ENCODE assay signal across 8 cellular contexts in the genomic region with DNA sequence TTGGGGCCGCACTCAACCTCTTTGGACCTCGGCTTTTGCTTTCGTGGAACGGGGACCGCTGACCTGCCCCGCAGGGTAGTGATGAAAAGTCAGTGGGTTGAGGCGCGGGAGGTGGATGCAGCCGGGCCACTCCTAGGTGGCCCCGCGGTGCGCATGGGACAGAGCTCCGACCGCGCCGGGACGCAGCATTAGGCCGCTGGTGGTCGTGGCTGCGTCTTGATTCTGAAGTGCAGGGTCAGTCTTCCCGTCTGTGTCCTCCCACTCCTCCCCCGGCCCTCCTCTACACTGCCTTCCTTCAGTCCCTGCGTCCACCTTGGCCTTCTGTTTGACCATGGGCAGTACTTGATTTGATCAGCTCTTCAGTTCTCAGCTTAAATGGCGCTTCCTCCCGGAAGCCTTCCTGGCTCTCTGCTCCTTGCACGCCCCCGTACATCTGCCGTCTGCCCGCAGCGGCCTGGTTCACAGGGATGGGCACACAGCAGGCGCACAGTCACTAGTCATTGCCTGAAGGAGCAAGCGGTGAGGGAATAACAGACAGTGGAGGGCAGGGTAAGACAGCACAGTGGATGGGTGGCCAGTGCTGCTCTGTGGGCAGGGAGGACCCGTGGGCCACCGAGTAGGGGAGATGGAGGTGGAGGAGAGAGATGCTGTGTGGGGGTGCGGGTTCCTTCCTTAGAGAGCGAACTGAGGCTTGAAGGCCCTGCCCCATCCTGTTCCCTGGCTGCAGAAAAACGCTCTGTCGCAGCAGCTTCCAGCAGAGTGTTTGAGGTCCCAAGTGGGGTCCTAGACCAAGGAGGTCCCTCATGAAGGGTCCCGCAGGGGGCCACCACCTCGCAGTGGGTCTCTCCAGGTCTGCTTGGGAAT. TPM values are rescaled to one million over a fixed set of nuclear protein-coding genes. Genes with fewer than 3 reads are reported as not detected.
A peak's percentile ranks its signal among the peaks of the same experiment; 100 is the strongest.
DNase-seq lines count a peak whose midpoint lies in the region; ATAC-seq and TF ChIP-seq lines count a peak whose summit lies in the region.

No MANE protein-coding gene starts in this region.

- intact Hi-C loops in naive thymus-derived CD4-positive, alpha-beta T cell (cut with micrococcal nuclease): loop anchor here (1.0 to 5.0 kb wide), 6 partner anchors 14 to 680 kb away; partner anchors contain the start of genes PPP1R8 (in 2 of the 2), XKR8 (in 2 of the 2) and TRNAU1AP (in 1 of the 2)

- H3K4me1 Mint-ChIP-seq in naive thymus-derived CD4-positive, alpha-beta T cell: peaks cover 27 to 73% (median 51%) of the 10 kb centered on the region in 7 donors

- DNase-seq in AG10803 (ENCODE audit: low read depth) (peak; percentile 16), epithelial cell of proximal tubule (ENCODE audit: low read depth) (no peak), epidermal melanocyte (ENCODE audit: insufficient read length, low spot score) (no peak)
- DNase-seq in activated CD4-positive, CD25-positive, alpha-beta regulatory T cell treated with anti-CD3 and anti-CD28 coated beads, Interleukin-2, amount 50 U/mL, for 72 hours: peak; percentile 55
- DNase-seq in naive thymus-derived CD4-positive, alpha-beta T cell: peak in 6 of 9 donors; percentile 21 to 55 (median 42)
- no peak for DNase-seq in NK-92 treated with Interleukin-12 subunit alpha and Interleukin-12 subunit beta, amount 100 ng/mL, for 24 hours (lab: John Stamatoyannopoulos, UW)

- TF ChIP-seq CTCF in AG10803 (conservative IDR thresholded peaks at IDR 0.05; ENCODE audit: low read length): no peak
- TF ChIP-seq CTCF in epithelial cell of proximal tubule (conservative IDR thresholded peaks at IDR 0.05; ENCODE audit: low read depth, low read length): no peak

- H3K27me3 Mint-ChIP-seq in naive thymus-derived CD4-positive, alpha-beta T cell: no peaks in the 10 kb centered on the region

- H3K4me1 ChIP-seq in naive thymus-derived CD4-positive, alpha-beta T cell (ENCODE audit: control insufficient read depth in 2 of 2, insufficient read depth in 2 of 2, low read length in 2 of 2): peaks cover 33 to 44% of the 10 kb centered on the region in 2 donors

- H3K4me3 ChIP-seq in AG10803 (ENCODE audit: low read length) (peak overlapping the region; percentile 73), epithelial cell of proximal tubule (ENCODE audit: low read depth, low read length) (peak overlapping the region; percentile 88)
- peak overlapping the region; percentile 87 for H3K4me3 ChIP-seq in naive thymus-derived CD4-positive, alpha-beta T cell (ENCODE audit: low read length)

- H3K36me3 ChIP-seq in naive thymus-derived CD4-positive, alpha-beta T cell (ENCODE audit: control insufficient read depth in 2 of 3, insufficient read depth in 3 of 3, low read length in 3 of 3): peaks cover 0 to 27% (median 0%) of the 10 kb centered on the region in 3 experiments

- CTCF ChIA-PET in naive thymus-derived CD4-positive, alpha-beta T cell (lab: Charles Lee): interaction anchor here (0.6 kb wide), 1 partner anchor 38 kb away, joined by 3 read pairs; no protein-coding TSS in a partner anchor

- ATAC-seq in HG02759 (IDR thresholded peaks at IDR 0.05; ENCODE audit: unreplicated experiment): peak; percentile 7
- peak; percentile 6 for ATAC-seq in naive thymus-derived CD4-positive, alpha-beta T cell
- ATAC-seq in GM21515 (IDR thresholded peaks at IDR 0.05; ENCODE audit: unreplicated experiment): no peak

- H3K27ac Mint-ChIP-seq in naive thymus-derived CD4-positive, alpha-beta T cell: peak overlapping the region; percentile 81 to 94 (median 91)

- H3K27me3 ChIP-seq in naive thymus-derived CD4-positive, alpha-beta T cell (ENCODE audit: control insufficient read depth in 2 of 2, insufficient read depth in 2 of 2, low read length in 2 of 2): no peaks in the 10 kb centered on the region

- peak overlapping the region; percentile 79 for H3K27ac ChIP-seq in naive thymus-derived CD4-positive, alpha-beta T cell (ENCODE audit: low read depth, low read length)

- H3K4me3 Mint-ChIP-seq in naive thymus-derived CD4-positive, alpha-beta T cell: peak overlapping the region; percentile 89 to 99 (median 98)

- no peaks in the 10 kb centered on the region for H3K9me3 ChIP-seq in naive thymus-derived CD4-positive, alpha-beta T cell (ENCODE audit: control insufficient read depth in 2 of 3, low read length in 3 of 3)

- no peaks in the 10 kb centered on the region for H3K9me3 Mint-ChIP-seq in naive thymus-derived CD4-positive, alpha-beta T cell

- H3K36me3 Mint-ChIP-seq in naive thymus-derived CD4-positive, alpha-beta T cell: peaks cover 1 to 11% (median 6%) of the 10 kb centered on the region in 5 donors

- POLR2A ChIA-PET in naive thymus-derived CD4-positive, alpha-beta T cell (lab: Charles Lee): interaction anchor here (0.7 to 4.2 kb wide), 7 partner anchors 14 to 123 kb away, joined by 3 to 36 read pairs (median 3); no protein-coding TSS in a partner anchor

RNA-seq across cellular contexts. Expression of gene THEMIS2, which starts 0.7 kb away (rescaled TPM):
- total RNA-seq in epithelial cell of proximal tubule: 12.1 and 24.2 TPM in 2 replicates
- 100 to 1,000 TPM in 1 of 5 experiments, 10 to 100 TPM in 4; 48.8 to 234 (median 72.3) TPM for total RNA-seq in naive thymus-derived CD4-positive, alpha-beta T cell
- 10 to 100 TPM; 24.8 to 97.1 TPM for polyA plus RNA-seq in naive thymus-derived CD4-positive, alpha-beta T cell

RNA-seq across cellular contexts. Expression of gene RPA2, which starts 41.3 kb away (rescaled TPM):
- 33.0 and 65.7 TPM in 2 replicates for total RNA-seq in epithelial cell of proximal tubule
- 10 to 100 TPM; 20.6 to 72.4 (median 58.6) TPM for total RNA-seq in naive thymus-derived CD4-positive, alpha-beta T cell
- polyA plus RNA-seq in naive thymus-derived CD4-positive, alpha-beta T cell: 100 to 1,000 TPM; 224 to 235 TPM

RNA-seq across cellular contexts. Expression of gene PPP1R8, which starts 42.5 kb away (rescaled TPM):
- total RNA-seq in epithelial cell of proximal tubule: 27.4 and 45.4 TPM in 2 replicates
- 10 to 100 TPM; 17.5 to 60.2 (median 39.5) TPM for total RNA-seq in naive thymus-derived CD4-positive, alpha-beta T cell
- polyA plus RNA-seq in naive thymus-derived CD4-positive, alpha-beta T cell: 10 to 100 TPM; 37.4 to 45.8 TPM

Comparison
In these comparisons a context has a peak if more than half of its experiments do, and no peak if none do; other contexts are left out.
1. DNase-seq: peak in AG10803 (single experiment), activated CD4-positive, CD25-positive, alpha-beta regulatory T cell treated with anti-CD3 and anti-CD28 coated beads, Interleukin-2, amount 50 U/mL, for 72 hours (single experiment) and naive thymus-derived CD4-positive, alpha-beta T cell (6 of 9); none in epithelial cell of proximal tubule (single experiment), epidermal melanocyte (single experiment) and NK-92 treated with Interleukin-12 subunit alpha and Interleukin-12 subunit beta, amount 100 ng/mL, for 24 hours (single experiment).
2. Peak in every context shown above with its lines, with median percentiles within 50 percentile points of each other: H3K4me3 ChIP-seq.